9 cellular contexts compared by ENCODE assay signal in genomic region chr6:91476000-91476399, GRCh38.
DNase-seq lines count a peak whose midpoint lies in the region; ATAC-seq and TF ChIP-seq lines count a peak whose summit lies in the region.
"Had no signal": no experiment of that assay in that cellular context is flagged by ENCODE, and none has a peak within 500 bp of the region (broad histone marks: within the 10 kb centered on the region; RNA-seq: fewer than 3 reads in every experiment).

No MANE protein-coding gene starts in this region.

- H3F3A ChIP-seq in MM.1S (ENCODE audit: insufficient read depth, low read length): no peaks in the 10 kb centered on the region

- no peak for TF ChIP-seq CTCF in MM.1S (IDR thresholded peaks at IDR 0.05; ENCODE audit: low read length)
- no peak for TF ChIP-seq CTCF in CD4-positive, alpha-beta T cell (IDR thresholded peaks at IDR 0.05)

- no peaks in the 10 kb centered on the region for H3K9me3 ChIP-seq in MM.1S (replicated peaks; ENCODE audit: insufficient read depth, low read length)
- no peaks in the 10 kb centered on the region for H3K9me3 ChIP-seq in CD4-positive, alpha-beta T cell (ENCODE audit: control insufficient read depth, low read length)

- CTCF ChIA-PET in CD4-positive, alpha-beta T cell (lab: Charles Lee): no interaction called here

- no peaks in the 10 kb centered on the region for H3K27me3 Mint-ChIP-seq in CD4-positive, alpha-beta T cell
- H3K27me3 Mint-ChIP-seq in activated T-helper 1 cell treated with anti-CD3 and anti-CD28 coated beads, Interleukin-12 subunit alpha, Interleukin-12 subunit beta, Interleukin-2, Interleukin-4 antibody, amounts not matched to agents 30 ng/mL and 10 ng/mL and 1 ng/mL, durations not matched to agents 14 hours and 24 hours and 36 hours (ENCODE audit: insufficient read depth): no peaks in the 10 kb centered on the region
- H3K27me3 Mint-ChIP-seq: activated naive CD8-positive, alpha-beta T cell had no signal

- H3K4me2 ChIP-seq in MM.1S (ENCODE audit: low read depth, low read length): no peak overlapping the region

- no peaks in the 10 kb centered on the region for H3K9me2 ChIP-seq in MM.1S (replicated peaks; ENCODE audit: insufficient read depth, low read length)

- no peak overlapping the region for H3K4me3 ChIP-seq in MM.1S (ENCODE audit: low read length)

- H3K9ac ChIP-seq in MM.1S (ENCODE audit: low read length): no peak overlapping the region

- no peaks in the 10 kb centered on the region for H3K79me2 ChIP-seq in MM.1S (ENCODE audit: low read length)

- H3K27me3 ChIP-seq in MM.1S (replicated peaks; ENCODE audit: insufficient read depth, low read length): no peaks in the 10 kb centered on the region
- H3K27me3 ChIP-seq in CD4-positive, alpha-beta T cell (ENCODE audit: control insufficient read depth, insufficient read depth, low read length): no peaks in the 10 kb centered on the region

- no peak overlapping the region for H3K4me3 Mint-ChIP-seq in CD4-positive, alpha-beta T cell
- no peak overlapping the region for H3K4me3 Mint-ChIP-seq in activated T-helper 1 cell treated with anti-CD3 and anti-CD28 coated beads, Interleukin-12 subunit alpha, Interleukin-12 subunit beta, Interleukin-2, Interleukin-4 antibody, amounts not matched to agents 30 ng/mL and 10 ng/mL and 1 ng/mL, durations not matched to agents 14 hours and 24 hours and 36 hours
- H3K4me3 Mint-ChIP-seq: activated naive CD8-positive, alpha-beta T cell had no signal

- POLR2A ChIA-PET in CD4-positive, alpha-beta T cell (lab: Charles Lee): no interaction called here

- H3K36me3 Mint-ChIP-seq in CD4-positive, alpha-beta T cell (ENCODE audit: low read depth): no peaks in the 10 kb centered on the region
- no peaks in the 10 kb centered on the region for H3K36me3 Mint-ChIP-seq in activated T-helper 1 cell treated with anti-CD3 and anti-CD28 coated beads, Interleukin-12 subunit alpha, Interleukin-12 subunit beta, Interleukin-2, Interleukin-4 antibody, amounts not matched to agents 30 ng/mL and 10 ng/mL and 1 ng/mL, durations not matched to agents 14 hours and 24 hours and 36 hours (ENCODE audit: low read depth)
- H3K36me3 Mint-ChIP-seq: activated naive CD8-positive, alpha-beta T cell had no signal

- peak; percentile 0 for DNase-seq in EL
- peak; percentile 33 for DNase-seq in MM.1S
- peak; percentile 76 for DNase-seq in dermis blood vessel endothelial cell
- peak; percentile 13 for DNase-seq in stromal cell of bone marrow (ENCODE audit: low read depth)
- DNase-seq in germinal center (ENCODE audit: low spot score): no peak
- no peak for DNase-seq in CD4-positive, alpha-beta T cell
- no peak for DNase-seq in activated T-helper 1 cell treated with anti-CD3 and anti-CD28 coated beads, Interleukin-12 subunit alpha, Interleukin-12 subunit beta, Interleukin-2, Interleukin-4 antibody, amounts not matched to agents 30 ng/mL and 10 ng/mL and 1 ng/mL, durations not matched to agents 14 hours and 24 hours and 36 hours (ENCODE audit: low spot score)

- no peak overlapping the region for H3K27ac ChIP-seq in MM.1S (ENCODE audit: low read length)
- no peak overlapping the region for H3K27ac ChIP-seq in CD4-positive, alpha-beta T cell (ENCODE audit: low read depth, low read length)

- intact Hi-C loops in CD4-positive, alpha-beta T cell (cut with DNase I, micrococcal nuclease): no loop called here
- intact Hi-C loops in activated T-helper 1 cell treated with anti-CD3 and anti-CD28 coated beads, Interleukin-12 subunit alpha, Interleukin-12 subunit beta, Interleukin-2, Interleukin-4 antibody, amounts not matched to agents 30 ng/mL and 10 ng/mL and 1 ng/mL, durations not matched to agents 14 hours and 24 hours and 36 hours (cut with micrococcal nuclease): no loop called here

- no peaks in the 10 kb centered on the region for H3K36me3 ChIP-seq in MM.1S (replicated peaks; ENCODE audit: insufficient read depth, low read length)

- H3K4me1 ChIP-seq in MM.1S (ENCODE audit: low read length): no peaks in the 10 kb centered on the region

- H3K4me1 Mint-ChIP-seq in CD4-positive, alpha-beta T cell (ENCODE audit: low read depth): no peaks in the 10 kb centered on the region
- H3K4me1 Mint-ChIP-seq in activated T-helper 1 cell treated with anti-CD3 and anti-CD28 coated beads, Interleukin-12 subunit alpha, Interleukin-12 subunit beta, Interleukin-2, Interleukin-4 antibody, amounts not matched to agents 30 ng/mL and 10 ng/mL and 1 ng/mL, durations not matched to agents 14 hours and 24 hours and 36 hours (ENCODE audit: low read depth): no peaks in the 10 kb centered on the region

- 0 out of 2 replicates have a peak overlapping the region, but pooled peaks have one; percentile 17 for H2AFZ ChIP-seq in MM.1S (ENCODE audit: low read length)

- H3K27ac Mint-ChIP-seq in CD4-positive, alpha-beta T cell: no peak overlapping the region
- no peak overlapping the region for H3K27ac Mint-ChIP-seq in activated T-helper 1 cell treated with anti-CD3 and anti-CD28 coated beads, Interleukin-12 subunit alpha, Interleukin-12 subunit beta, Interleukin-2, Interleukin-4 antibody, amounts not matched to agents 30 ng/mL and 10 ng/mL and 1 ng/mL, durations not matched to agents 14 hours and 24 hours and 36 hours
- H3K27ac Mint-ChIP-seq: activated naive CD8-positive, alpha-beta T cell had no signal

- H4K20me1 ChIP-seq in MM.1S (ENCODE audit: insufficient read depth, low read length): no peaks in the 10 kb centered on the region

- no peaks in the 10 kb centered on the region for H3K9me3 Mint-ChIP-seq in CD4-positive, alpha-beta T cell
- H3K9me3 Mint-ChIP-seq in activated T-helper 1 cell treated with anti-CD3 and anti-CD28 coated beads, Interleukin-12 subunit alpha, Interleukin-12 subunit beta, Interleukin-2, Interleukin-4 antibody, amounts not matched to agents 30 ng/mL and 10 ng/mL and 1 ng/mL, durations not matched to agents 14 hours and 24 hours and 36 hours: no peaks in the 10 kb centered on the region

- peak; percentile 70 for ATAC-seq in GM21737 (IDR thresholded peaks at IDR 0.05; ENCODE audit: unreplicated experiment)
- no peak for ATAC-seq in CD4-positive, alpha-beta T cell (ENCODE audit: poor library complexity)

Comparison
In these comparisons a context has a peak if more than half of its experiments do, and no peak if none do; other contexts are left out.
1. DNase-seq: peak in EL (single experiment), MM.1S (single experiment), dermis blood vessel endothelial cell (single experiment) and stromal cell of bone marrow (single experiment); none in germinal center (single experiment), CD4-positive, alpha-beta T cell (0 of 10) and activated T-helper 1 cell treated with anti-CD3 and anti-CD28 coated beads, Interleukin-12 subunit alpha, Interleukin-12 subunit beta, Interleukin-2, Interleukin-4 antibody, amounts not matched to agents 30 ng/mL and 10 ng/mL and 1 ng/mL, durations not matched to agents 14 hours and 24 hours and 36 hours (single experiment).